In genomic region chr13:58883405-58883804, GRCh38 we compare ENCODE assay signal across 15 cellular contexts.
A peak's percentile ranks its signal among the peaks of the same experiment; 100 is the strongest.
DNase-seq lines count a peak whose midpoint lies in the region; TF ChIP-seq lines count a peak whose summit lies in the region.
"Had no signal": no experiment of that assay in that cellular context is flagged by ENCODE, and none has a peak within 500 bp of the region (broad histone marks: within the 10 kb centered on the region; RNA-seq: fewer than 3 reads in every experiment).

No MANE protein-coding gene starts in this region.

- peaks cover 20% of the 10 kb centered on the region for H3K4me1 Mint-ChIP-seq in nephron progenitor cell
- H3K4me1 Mint-ChIP-seq: B cell; CD4-positive, CD25-positive, alpha-beta regulatory T cell had no signal

- no peak overlapping the region for H3K4me3 Mint-ChIP-seq in nephron progenitor cell
- H3K4me3 Mint-ChIP-seq: B cell; CD4-positive, CD25-positive, alpha-beta regulatory T cell; CD8-positive, alpha-beta T cell; H9 had no signal

- no peaks in the 10 kb centered on the region for H3K36me3 Mint-ChIP-seq in nephron progenitor cell (ENCODE audit: low read depth)
- H3K36me3 Mint-ChIP-seq: CD4-positive, CD25-positive, alpha-beta regulatory T cell; CD8-positive, alpha-beta T cell had no signal

- H3K27me3 Mint-ChIP-seq in nephron progenitor cell (ENCODE audit: low read depth, poor library complexity), result no peaks in the 10 kb centered on the region
- H3K27me3 Mint-ChIP-seq: B cell; CD4-positive, CD25-positive, alpha-beta regulatory T cell had no signal

- TF ChIP-seq CTCF in nephron progenitor cell (IDR thresholded peaks at IDR 0.05) (no peak), GM13977 (IDR thresholded peaks at IDR 0.05; ENCODE audit: extremely low read depth, insufficient read depth, missing control alignments) (no peak)

- H3K27ac Mint-ChIP-seq in nephron progenitor cell, result no peak overlapping the region
- H3K27ac Mint-ChIP-seq: B cell; CD4-positive, CD25-positive, alpha-beta regulatory T cell; CD8-positive, alpha-beta T cell had no signal

- in situ Hi-C loops in GM13977 (cut with MboI; ENCODE audit: low pct_unique_long_range_greater_than_20kb, low sequenced_read_pairs, unreplicated experiment), result no loop called here

- H3K9me3 Mint-ChIP-seq in nephron progenitor cell, result no peaks in the 10 kb centered on the region
- H3K9me3 Mint-ChIP-seq: CD8-positive, alpha-beta T cell; H9 had no signal

- peak; percentile 16 for DNase-seq in NCI-H82 (lab: John Stamatoyannopoulos, UW)
- no peak for DNase-seq in NCI-H82 treated with DMSO at 0.1 percent for 48 hours (lab: John Stamatoyannopoulos, UW; ENCODE audit: unreplicated experiment)
- peak; percentile 7 for DNase-seq in SK-N-DZ (ENCODE audit: low spot score)
- peak; percentile 53 for DNase-seq in islet precursor cell
- no peak for DNase-seq in cortex of kidney (lab: John Stamatoyannopoulos, UW)
- no peak for DNase-seq in nephron progenitor cell
- DNase-seq in GM13977 (ENCODE audit: low spot score), result no peak
- DNase-seq: Caco-2; CD4-positive, CD25-positive, alpha-beta regulatory T cell; CD8-positive, alpha-beta T cell; DMS153; DND-41; GM23248; H9 had no signal

Comparison
In these comparisons a context has a peak if more than half of its experiments do, and no peak if none do; other contexts are left out.
1. DNase-seq: peak in NCI-H82 (single experiment), SK-N-DZ (single experiment) and islet precursor cell (single experiment); none in NCI-H82 treated with DMSO at 0.1 percent for 48 hours (single experiment), cortex of kidney (single experiment), nephron progenitor cell (single experiment) and GM13977 (single experiment).